In the genomic region with DNA sequence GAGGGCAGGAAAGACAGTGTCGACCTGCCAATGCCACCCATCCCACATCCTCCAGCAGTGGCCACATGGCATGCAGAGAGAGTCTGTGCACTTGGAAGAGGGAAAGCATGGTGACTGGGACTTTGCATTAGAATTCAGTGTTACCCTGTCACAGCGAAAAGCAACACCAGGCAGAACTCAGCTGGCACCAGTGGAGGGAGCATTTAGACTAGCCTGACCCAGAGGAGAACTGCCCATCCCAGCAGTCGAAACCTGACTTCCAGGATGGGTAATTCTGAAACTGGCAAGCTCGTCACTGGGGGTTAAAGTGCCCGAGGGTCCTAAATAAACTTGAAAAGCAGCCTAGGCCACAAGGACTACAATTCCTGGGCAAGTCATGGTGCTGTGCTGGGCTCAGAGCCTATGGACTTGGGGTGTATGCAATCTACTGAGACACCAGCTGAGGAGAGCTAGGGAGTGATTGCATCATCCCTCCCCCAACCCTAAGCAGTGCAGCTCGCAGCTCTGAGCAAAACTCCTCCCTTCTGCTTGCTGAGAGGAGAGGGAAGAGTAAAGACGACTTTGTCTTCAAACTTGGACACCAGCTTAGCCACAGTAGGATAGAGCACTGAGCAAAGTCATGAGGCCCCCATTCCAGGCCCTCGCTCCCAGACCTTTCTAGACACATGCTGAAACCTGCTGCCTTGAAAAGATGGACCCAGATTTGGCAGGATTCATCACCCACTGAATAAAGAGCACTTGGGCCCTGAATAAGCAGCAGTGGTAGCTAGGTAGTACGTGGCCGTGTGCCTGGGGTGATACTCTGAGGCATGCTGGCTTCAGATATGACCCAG, we compare ENCODE assay signal across 16 cellular contexts.
DNase-seq lines count a peak whose midpoint lies in the region; ATAC-seq and TF ChIP-seq lines count a peak whose summit lies in the region.
"Had no signal": no experiment of that assay in that cellular context is flagged by ENCODE, and none has a peak within 500 bp of the region (broad histone marks: within the 10 kb centered on the region; RNA-seq: fewer than 3 reads in every experiment).

No MANE protein-coding gene starts in this region.

- CTCF ChIA-PET in T-cell (lab: Charles Lee) = no interaction called here

- H3K27me3 Mint-ChIP-seq in stimulated activated naive CD8-positive, alpha-beta T cell treated with anti-CD3 and anti-CD28 coated beads, Interleukin-15, amount 100 ng/mL, for 72 hours = no peaks in the 10 kb centered on the region
- no peaks in the 10 kb centered on the region for H3K27me3 Mint-ChIP-seq in activated T-helper 1 cell treated with anti-CD3 and anti-CD28 coated beads, Interleukin-12 subunit alpha, Interleukin-12 subunit beta, Interleukin-2, Interleukin-4 antibody, amounts not matched to agents 30 ng/mL and 10 ng/mL and 1 ng/mL, durations not matched to agents 14 hours and 24 hours and 36 hours (ENCODE audit: insufficient read depth)
- no peaks in the 10 kb centered on the region for H3K27me3 Mint-ChIP-seq in T-cell

- H3K27ac ChIP-seq in gastrocnemius medialis (no peak overlapping the region), testis (no peak overlapping the region)
- H3K27ac ChIP-seq: GM23248, SK-N-MC had no signal

- WGBS in testis, 2 donors = 91 to 95% methylated on average over 8 to 9 of the region's 10 CpGs

- DNase-seq in stimulated activated naive CD8-positive, alpha-beta T cell treated with anti-CD3 and anti-CD28 coated beads, Interleukin-15, amount 100 ng/mL, for 72 hours = no peak
- no peak for DNase-seq in stimulated activated naive CD8-positive, alpha-beta T cell treated with anti-CD3 and anti-CD28 coated beads, Interleukin-15, Interleukin-2, amounts not matched to agents 100 U/mL and 50 U/mL, for 24 hours
- no peak for DNase-seq in activated T-helper 1 cell treated with anti-CD3 and anti-CD28 coated beads, Interleukin-12 subunit alpha, Interleukin-12 subunit beta, Interleukin-2, Interleukin-4 antibody, amounts not matched to agents 30 ng/mL and 10 ng/mL and 1 ng/mL, durations not matched to agents 14 hours and 24 hours and 36 hours (ENCODE audit: low spot score)
- DNase-seq in fibroblast of villous mesenchyme (ENCODE audit: low read depth) = peak; percentile 73
- no peak for DNase-seq in T-cell
- no peak for DNase-seq in gastrocnemius medialis
- DNase-seq in testis = no peak
- DNase-seq: activated T-cell treated with anti-CD3 and anti-CD28 coated beads, Interleukin-2, amount 50 U/mL, for 1 hour; GM23248; mammary epithelial cell; NCI-H1930; NCI-H510A; retina had no signal

- no peaks in the 10 kb centered on the region for H3K27me3 ChIP-seq in gastrocnemius medialis
- no peaks in the 10 kb centered on the region for H3K27me3 ChIP-seq in testis

- H3K36me3 Mint-ChIP-seq in activated T-helper 1 cell treated with anti-CD3 and anti-CD28 coated beads, Interleukin-12 subunit alpha, Interleukin-12 subunit beta, Interleukin-2, Interleukin-4 antibody, amounts not matched to agents 30 ng/mL and 10 ng/mL and 1 ng/mL, durations not matched to agents 14 hours and 24 hours and 36 hours (ENCODE audit: low read depth) = peaks cover 29% of the 10 kb centered on the region
- peaks cover 71% of the 10 kb centered on the region for H3K36me3 Mint-ChIP-seq in T-cell

- intact Hi-C loops in activated T-helper 1 cell treated with anti-CD3 and anti-CD28 coated beads, Interleukin-12 subunit alpha, Interleukin-12 subunit beta, Interleukin-2, Interleukin-4 antibody, amounts not matched to agents 30 ng/mL and 10 ng/mL and 1 ng/mL, durations not matched to agents 14 hours and 24 hours and 36 hours (cut with micrococcal nuclease) = no loop called here
- intact Hi-C loops in gastrocnemius medialis (cut with DNase I; ENCODE audit: low total_unique reads) = loop anchor here (5.0 to 10.0 kb wide), 2 partner anchors 94 to 143 kb away; a partner anchor contains a TSS
- intact Hi-C loops in testis (cut with DNase I; ENCODE audit: low total_unique reads) = no loop called here

- H3K27ac Mint-ChIP-seq in stimulated activated naive CD8-positive, alpha-beta T cell treated with anti-CD3 and anti-CD28 coated beads, Interleukin-15, amount 100 ng/mL, for 72 hours = peak overlapping the region; percentile 24 to 67
- peak overlapping the region; percentile 57 for H3K27ac Mint-ChIP-seq in activated T-helper 1 cell treated with anti-CD3 and anti-CD28 coated beads, Interleukin-12 subunit alpha, Interleukin-12 subunit beta, Interleukin-2, Interleukin-4 antibody, amounts not matched to agents 30 ng/mL and 10 ng/mL and 1 ng/mL, durations not matched to agents 14 hours and 24 hours and 36 hours
- no peak overlapping the region for H3K27ac Mint-ChIP-seq in T-cell
- H3K27ac Mint-ChIP-seq: nephron had no signal

- ATAC-seq in stimulated activated naive CD8-positive, alpha-beta T cell treated with anti-CD3 and anti-CD28 coated beads, Interleukin-15, amount 100 ng/mL, for 72 hours = no peak
- no peak for ATAC-seq in stimulated activated naive CD8-positive, alpha-beta T cell treated with anti-CD3 and anti-CD28 coated beads, Interleukin-15, Interleukin-2, amounts not matched to agents 100 U/mL and 50 U/mL, for 24 hours
- ATAC-seq in T-cell (replicated peaks in 1 of 4) (no peak), gastrocnemius medialis (no peak), HG03159 (IDR thresholded peaks at IDR 0.05; ENCODE audit: unreplicated experiment) (no peak)

- in situ Hi-C loops in gastrocnemius medialis (cut with MboI; ENCODE audit: low sequenced_read_pairs in 4 of 4) = no loop called here

- TF ChIP-seq CTCF in fibroblast of villous mesenchyme (IDR thresholded peaks at IDR 0.05; ENCODE audit: insufficient read depth, low read depth, low read length) (no peak), gastrocnemius medialis (IDR thresholded peaks at IDR 0.05 in 4 of 5, conservative IDR thresholded peaks at IDR 0.05 in 1 of 5) (no peak), testis (IDR thresholded peaks at IDR 0.05) (no peak)

- H3K36me3 ChIP-seq in gastrocnemius medialis (no peaks in the 10 kb centered on the region), testis (ENCODE audit: low read depth, missing control alignments) (no peaks in the 10 kb centered on the region)

- H3K4me1 ChIP-seq in gastrocnemius medialis (peaks cover 28 to 39% of the 10 kb centered on the region in 2 donors), testis (no peaks in the 10 kb centered on the region)

- no peak overlapping the region for H3K4me3 Mint-ChIP-seq in stimulated activated naive CD8-positive, alpha-beta T cell treated with anti-CD3 and anti-CD28 coated beads, Interleukin-15, amount 100 ng/mL, for 72 hours
- no peak overlapping the region for H3K4me3 Mint-ChIP-seq in activated T-helper 1 cell treated with anti-CD3 and anti-CD28 coated beads, Interleukin-12 subunit alpha, Interleukin-12 subunit beta, Interleukin-2, Interleukin-4 antibody, amounts not matched to agents 30 ng/mL and 10 ng/mL and 1 ng/mL, durations not matched to agents 14 hours and 24 hours and 36 hours
- no peak overlapping the region for H3K4me3 Mint-ChIP-seq in T-cell
- H3K4me3 Mint-ChIP-seq: nephron had no signal

- POLR2A ChIA-PET in T-cell (lab: Charles Lee) = no interaction called here

- no peaks in the 10 kb centered on the region for H3K9me3 Mint-ChIP-seq in stimulated activated naive CD8-positive, alpha-beta T cell treated with anti-CD3 and anti-CD28 coated beads, Interleukin-15, amount 100 ng/mL, for 72 hours
- no peaks in the 10 kb centered on the region for H3K9me3 Mint-ChIP-seq in activated T-helper 1 cell treated with anti-CD3 and anti-CD28 coated beads, Interleukin-12 subunit alpha, Interleukin-12 subunit beta, Interleukin-2, Interleukin-4 antibody, amounts not matched to agents 30 ng/mL and 10 ng/mL and 1 ng/mL, durations not matched to agents 14 hours and 24 hours and 36 hours
- no peaks in the 10 kb centered on the region for H3K9me3 Mint-ChIP-seq in T-cell
- H3K9me3 Mint-ChIP-seq: nephron had no signal

- no peak for TF ChIP-seq POLR2A in gastrocnemius medialis (IDR thresholded peaks at IDR 0.05)
- no peak for TF ChIP-seq POLR2A in testis (IDR thresholded peaks at IDR 0.05)

- H3K9me3 ChIP-seq in gastrocnemius medialis (no peaks in the 10 kb centered on the region), testis (no peaks in the 10 kb centered on the region)

- H3K4me3 ChIP-seq in fibroblast of villous mesenchyme (ENCODE audit: low read depth, low read length) (no peak overlapping the region), gastrocnemius medialis (no peak overlapping the region), testis (no peak overlapping the region)
- H3K4me3 ChIP-seq: GM23248, SK-N-MC had no signal

- H3K4me1 Mint-ChIP-seq in stimulated activated naive CD8-positive, alpha-beta T cell treated with anti-CD3 and anti-CD28 coated beads, Interleukin-15, amount 100 ng/mL, for 72 hours = peaks cover 8% of the 10 kb centered on the region
- no peaks in the 10 kb centered on the region for H3K4me1 Mint-ChIP-seq in activated T-helper 1 cell treated with anti-CD3 and anti-CD28 coated beads, Interleukin-12 subunit alpha, Interleukin-12 subunit beta, Interleukin-2, Interleukin-4 antibody, amounts not matched to agents 30 ng/mL and 10 ng/mL and 1 ng/mL, durations not matched to agents 14 hours and 24 hours and 36 hours (ENCODE audit: low read depth)
- no peaks in the 10 kb centered on the region for H3K4me1 Mint-ChIP-seq in T-cell

Comparison
In these comparisons a context has a peak if more than half of its experiments do, and no peak if none do; other contexts are left out.
1. H3K27ac Mint-ChIP-seq: peak in stimulated activated naive CD8-positive, alpha-beta T cell treated with anti-CD3 and anti-CD28 coated beads, Interleukin-15, amount 100 ng/mL, for 72 hours (2 of 2) and activated T-helper 1 cell treated with anti-CD3 and anti-CD28 coated beads, Interleukin-12 subunit alpha, Interleukin-12 subunit beta, Interleukin-2, Interleukin-4 antibody, amounts not matched to agents 30 ng/mL and 10 ng/mL and 1 ng/mL, durations not matched to agents 14 hours and 24 hours and 36 hours (single experiment); none in T-cell (0 of 2).